Comparison of ENCODE assay signal across 1 cellular context in genomic region chr9:35731415-35732184, GRCh38.
TF ChIP-seq lines count a peak whose summit lies in the region.

No MANE protein-coding gene starts in this region.

TF ChIP-seq in K562, 482 proteins besides CTCF, POLR2A, EP300 and RAD21 (continued from another document):
- TF ChIP-seq, protein P1, sequence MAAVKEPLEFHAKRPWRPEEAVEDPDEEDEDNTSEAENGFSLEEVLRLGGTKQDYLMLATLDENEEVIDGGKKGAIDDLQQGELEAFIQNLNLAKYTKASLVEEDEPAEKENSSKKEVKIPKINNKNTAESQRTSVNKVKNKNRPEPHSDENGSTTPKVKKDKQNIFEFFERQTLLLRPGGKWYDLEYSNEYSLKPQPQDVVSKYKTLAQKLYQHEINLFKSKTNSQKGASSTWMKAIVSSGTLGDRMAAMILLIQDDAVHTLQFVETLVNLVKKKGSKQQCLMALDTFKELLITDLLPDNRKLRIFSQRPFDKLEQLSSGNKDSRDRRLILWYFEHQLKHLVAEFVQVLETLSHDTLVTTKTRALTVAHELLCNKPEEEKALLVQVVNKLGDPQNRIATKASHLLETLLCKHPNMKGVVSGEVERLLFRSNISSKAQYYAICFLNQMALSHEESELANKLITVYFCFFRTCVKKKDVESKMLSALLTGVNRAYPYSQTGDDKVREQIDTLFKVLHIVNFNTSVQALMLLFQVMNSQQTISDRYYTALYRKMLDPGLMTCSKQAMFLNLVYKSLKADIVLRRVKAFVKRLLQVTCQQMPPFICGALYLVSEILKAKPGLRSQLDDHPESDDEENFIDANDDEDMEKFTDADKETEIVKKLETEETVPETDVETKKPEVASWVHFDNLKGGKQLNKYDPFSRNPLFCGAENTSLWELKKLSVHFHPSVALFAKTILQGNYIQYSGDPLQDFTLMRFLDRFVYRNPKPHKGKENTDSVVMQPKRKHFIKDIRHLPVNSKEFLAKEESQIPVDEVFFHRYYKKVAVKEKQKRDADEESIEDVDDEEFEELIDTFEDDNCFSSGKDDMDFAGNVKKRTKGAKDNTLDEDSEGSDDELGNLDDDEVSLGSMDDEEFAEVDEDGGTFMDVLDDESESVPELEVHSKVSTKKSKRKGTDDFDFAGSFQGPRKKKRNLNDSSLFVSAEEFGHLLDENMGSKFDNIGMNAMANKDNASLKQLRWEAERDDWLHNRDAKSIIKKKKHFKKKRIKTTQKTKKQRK (IDR thresholded peaks at IDR 0.05; ENCODE audit: borderline replicate concordance, low read depth, low read length), result no peak
- TF ChIP-seq ARHGAP35 (IDR thresholded peaks at IDR 0.05; ENCODE audit: partially characterized antibody), result no peak
- TF ChIP-seq ZBTB49 (CRISPR knock-in tag; IDR thresholded peaks at IDR 0.05; ENCODE audit: borderline replicate concordance), result no peak
- TF ChIP-seq FOXK1 (CRISPR knock-in tag; IDR thresholded peaks at IDR 0.05; ENCODE audit: borderline replicate concordance), result no peak
- TF ChIP-seq ZNF41 (CRISPR knock-in tag; conservative IDR thresholded peaks at IDR 0.05), result no peak
- no peak for TF ChIP-seq ZNF707 (CRISPR knock-in tag; conservative IDR thresholded peaks at IDR 0.05)
- no peak for TF ChIP-seq RBM15 (IDR thresholded peaks at IDR 0.05; ENCODE audit: insufficient read depth, low read length)
- TF ChIP-seq MECOM (CRISPR knock-in tag; IDR thresholded peaks at IDR 0.05), result no peak
- no peak for TF ChIP-seq TARDBP (IDR thresholded peaks at IDR 0.05)
- no peak for TF ChIP-seq MTF1 (CRISPR knock-in tag; IDR thresholded peaks at IDR 0.05; ENCODE audit: borderline replicate concordance)
- no peak for TF ChIP-seq ZNF507 (tag; conservative IDR thresholded peaks at IDR 0.05)
- peak; percentile 76; the same call in 1 of the 2 replicates for TF ChIP-seq THRB (CRISPR knock-in tag; conservative IDR thresholded peaks at IDR 0.05)
- no peak for TF ChIP-seq NCOA6 (IDR thresholded peaks at IDR 0.05)
- TF ChIP-seq ZNF644 (tag; IDR thresholded peaks at IDR 0.05; ENCODE audit: low read depth), result no peak
- TF ChIP-seq ERF (CRISPR knock-in tag; IDR thresholded peaks at IDR 0.05), result no peak
- TF ChIP-seq ZHX1 (conservative IDR thresholded peaks at IDR 0.05; ENCODE audit: low read length), result no peak
- TF ChIP-seq, protein P2, sequence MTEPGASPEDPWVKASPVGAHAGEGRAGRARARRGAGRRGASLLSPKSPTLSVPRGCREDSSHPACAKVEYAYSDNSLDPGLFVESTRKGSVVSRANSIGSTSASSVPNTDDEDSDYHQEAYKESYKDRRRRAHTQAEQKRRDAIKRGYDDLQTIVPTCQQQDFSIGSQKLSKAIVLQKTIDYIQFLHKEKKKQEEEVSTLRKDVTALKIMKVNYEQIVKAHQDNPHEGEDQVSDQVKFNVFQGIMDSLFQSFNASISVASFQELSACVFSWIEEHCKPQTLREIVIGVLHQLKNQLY (CRISPR knock-in tag; conservative IDR thresholded peaks at IDR 0.05), result no peak
- no peak for TF ChIP-seq ZKSCAN1 (IDR thresholded peaks at IDR 0.05; ENCODE audit: low read depth, low read length)
- TF ChIP-seq HEY1 (CRISPR knock-in tag; IDR thresholded peaks at IDR 0.05; ENCODE audit: borderline replicate concordance), result no peak
- TF ChIP-seq ZEB2 (IDR thresholded peaks at IDR 0.05), result peak; percentile 55; the same call in 1 of the 2 replicates
- TF ChIP-seq, protein P3, sequence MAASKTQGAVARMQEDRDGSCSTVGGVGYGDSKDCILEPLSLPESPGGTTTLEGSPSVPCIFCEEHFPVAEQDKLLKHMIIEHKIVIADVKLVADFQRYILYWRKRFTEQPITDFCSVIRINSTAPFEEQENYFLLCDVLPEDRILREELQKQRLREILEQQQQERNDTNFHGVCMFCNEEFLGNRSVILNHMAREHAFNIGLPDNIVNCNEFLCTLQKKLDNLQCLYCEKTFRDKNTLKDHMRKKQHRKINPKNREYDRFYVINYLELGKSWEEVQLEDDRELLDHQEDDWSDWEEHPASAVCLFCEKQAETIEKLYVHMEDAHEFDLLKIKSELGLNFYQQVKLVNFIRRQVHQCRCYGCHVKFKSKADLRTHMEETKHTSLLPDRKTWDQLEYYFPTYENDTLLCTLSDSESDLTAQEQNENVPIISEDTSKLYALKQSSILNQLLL (CRISPR knock-in tag; IDR thresholded peaks at IDR 0.05; ENCODE audit: borderline replicate concordance), result no peak
- TF ChIP-seq BDP1 (IDR thresholded peaks at IDR 0.05; ENCODE audit: insufficient read depth, insufficient read length), result no peak
